25 cellular contexts compared by ENCODE assay signal in the genomic region with DNA sequence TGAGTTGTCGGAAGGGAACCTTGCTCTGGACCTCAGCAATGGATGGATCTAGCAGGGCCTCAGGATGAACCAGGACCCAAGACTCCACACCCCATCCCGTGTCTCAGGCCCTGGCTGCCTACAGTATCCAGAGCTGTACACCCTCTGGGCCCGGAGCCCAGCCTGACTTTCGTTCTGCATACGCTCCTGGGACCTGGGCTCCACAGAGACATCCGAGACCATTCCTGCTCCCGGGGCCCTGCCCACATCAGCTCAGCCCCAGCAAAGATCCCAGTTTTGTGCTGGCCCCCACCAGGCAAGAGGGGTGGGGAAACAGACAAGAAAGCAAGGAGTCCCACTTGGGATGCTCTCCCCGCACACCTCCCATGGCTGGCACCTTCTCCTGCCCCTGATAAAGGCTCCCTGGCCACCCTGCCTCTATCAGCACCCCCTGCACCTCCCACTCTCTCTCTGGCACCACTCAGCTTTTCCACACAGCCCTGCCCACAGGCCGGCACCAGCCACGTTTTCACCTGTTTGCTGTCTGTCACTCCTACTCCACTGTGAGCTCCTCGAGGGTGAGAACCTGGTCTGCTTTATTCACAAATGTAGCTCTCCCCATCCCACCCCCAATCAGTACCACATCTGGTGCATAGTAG.
A peak's percentile ranks its signal among the peaks of the same experiment; 100 is the strongest.
DNase-seq lines count a peak whose midpoint lies in the region; ATAC-seq and TF ChIP-seq lines count a peak whose summit lies in the region.
"Had no signal": no experiment of that assay in that cellular context is flagged by ENCODE, and none has a peak within 500 bp of the region (broad histone marks: within the 10 kb centered on the region; RNA-seq: fewer than 3 reads in every experiment).

No MANE protein-coding gene starts in this region.

- H3K27me3 Mint-ChIP-seq in activated CD8-positive, alpha-beta T cell treated with anti-CD3 and anti-CD28 coated beads for 36 hours = no peaks in the 10 kb centered on the region
- no peaks in the 10 kb centered on the region for H3K27me3 Mint-ChIP-seq in activated CD8-positive, alpha-beta T cell treated with anti-CD3 and anti-CD28 coated beads, Interleukin-2, amount 10 ng/mL, durations not matched to agents 7 days and 5 days (ENCODE audit: low read depth)
- H3K27me3 Mint-ChIP-seq in activated T-helper 17 cell treated with anti-CD3 and anti-CD28 coated beads, Interleukin-2, amount 50 U/mL, for 72 hours = no peaks in the 10 kb centered on the region

- H3K4me2 ChIP-seq in BLaER1 (no peak overlapping the region), neuronal stem cell (ENCODE audit: insufficient read depth, low read length, poor library complexity, severe bottlenecking) (no peak overlapping the region)
- H3K4me2 ChIP-seq: KMS-11 had no signal

- no peak overlapping the region for H3K27ac Mint-ChIP-seq in activated CD8-positive, alpha-beta T cell treated with anti-CD3 and anti-CD28 coated beads for 36 hours
- no peak overlapping the region for H3K27ac Mint-ChIP-seq in activated CD8-positive, alpha-beta T cell treated with anti-CD3 and anti-CD28 coated beads, Interleukin-2, amount 10 ng/mL, durations not matched to agents 7 days and 5 days
- peak overlapping the region; percentile 51 for H3K27ac Mint-ChIP-seq in activated T-helper 17 cell treated with anti-CD3 and anti-CD28 coated beads, Interleukin-2, amount 50 U/mL, for 72 hours
- H3K27ac Mint-ChIP-seq: CD8-positive, alpha-beta T cell had no signal

- peak overlapping the region; percentile 71 for H2AK5ac ChIP-seq in neuronal stem cell (ENCODE audit: low read depth, low read length)

- H3K4me1 ChIP-seq in BLaER1 (peaks cover 99% of the 10 kb centered on the region), neuronal stem cell (ENCODE audit: control insufficient read depth in 2 of 2, insufficient read depth in 1 of 2, low read depth in 1 of 2, low read length in 2 of 2) (peaks cover 0 to 2% of the 10 kb centered on the region in 2 donors)
- H3K4me1 ChIP-seq: HAP-1 had no signal

- CTCF ChIA-PET in activated CD8-positive, alpha-beta T cell treated with anti-CD3 and anti-CD28 coated beads for 36 hours (lab: Charles Lee) = no interaction called here
- CTCF ChIA-PET in activated CD8-positive, alpha-beta T cell treated with anti-CD3 and anti-CD28 coated beads, Interleukin-2, amount 10 ng/mL, durations not matched to agents 7 days and 5 days (lab: Charles Lee) = no interaction called here

- H3K4me3 Mint-ChIP-seq in activated CD8-positive, alpha-beta T cell treated with anti-CD3 and anti-CD28 coated beads for 36 hours = no peak overlapping the region
- no peak overlapping the region for H3K4me3 Mint-ChIP-seq in activated CD8-positive, alpha-beta T cell treated with anti-CD3 and anti-CD28 coated beads, Interleukin-2, amount 10 ng/mL, durations not matched to agents 7 days and 5 days
- H3K4me3 Mint-ChIP-seq in activated T-helper 17 cell treated with anti-CD3 and anti-CD28 coated beads, Interleukin-2, amount 50 U/mL, for 72 hours = no peak overlapping the region
- H3K4me3 Mint-ChIP-seq: CD8-positive, alpha-beta T cell had no signal

- peaks cover 44% of the 10 kb centered on the region for H4K20me1 ChIP-seq in BLaER1

- H3K9ac ChIP-seq in BLaER1 (0 out of 2 replicates have a peak overlapping the region, but pooled peaks have one; percentile 1), neuronal stem cell (ENCODE audit: low read depth, low read length, poor library complexity) (peak overlapping the region; percentile 51)
- H3K9ac ChIP-seq: KMS-11 had no signal

- no peak overlapping the region for H3K4me3 ChIP-seq in BLaER1
- H3K4me3 ChIP-seq in neuronal stem cell (ENCODE audit: low read length in 2 of 2) = no peak overlapping the region
- H3K4me3 ChIP-seq: BLaER1 treated with 17β-estradiol and CSF1 and Interleukin-3, amounts not matched to agents 10 nM and 100 nM; GM12878; HAP-1 had no signal

- no peaks in the 10 kb centered on the region for H3K9me3 Mint-ChIP-seq in activated CD8-positive, alpha-beta T cell treated with anti-CD3 and anti-CD28 coated beads for 36 hours
- H3K9me3 Mint-ChIP-seq in activated CD8-positive, alpha-beta T cell treated with anti-CD3 and anti-CD28 coated beads, Interleukin-2, amount 10 ng/mL, durations not matched to agents 7 days and 5 days (ENCODE audit: insufficient read depth) = no peaks in the 10 kb centered on the region
- H3K9me3 Mint-ChIP-seq in activated T-helper 17 cell treated with anti-CD3 and anti-CD28 coated beads, Interleukin-2, amount 50 U/mL, for 72 hours = no peaks in the 10 kb centered on the region
- H3K9me3 Mint-ChIP-seq: CD8-positive, alpha-beta T cell had no signal

- no peak overlapping the region for H4K91ac ChIP-seq in neuronal stem cell (ENCODE audit: low read depth, low read length, poor library complexity)

- H4K8ac ChIP-seq in neuronal stem cell (ENCODE audit: low read depth, low read length) = no peak overlapping the region

- no peak overlapping the region for H2BK12ac ChIP-seq in neuronal stem cell (ENCODE audit: low read length)

- no peak overlapping the region for H2BK15ac ChIP-seq in neuronal stem cell (ENCODE audit: low read length)

- H3K79me1 ChIP-seq in neuronal stem cell (ENCODE audit: low read depth, low read length) = peaks cover 8% of the 10 kb centered on the region

- ATAC-seq in activated CD8-positive, alpha-beta T cell treated with anti-CD3 and anti-CD28 coated beads for 36 hours = peak; percentile 56
- ATAC-seq in activated CD8-positive, alpha-beta T cell treated with anti-CD3 and anti-CD28 coated beads, Interleukin-2, amount 10 ng/mL, durations not matched to agents 7 days and 5 days = no peak
- peak; percentile 26 for ATAC-seq in activated T-helper 17 cell treated with anti-CD3 and anti-CD28 coated beads, Interleukin-2, amount 50 U/mL, for 72 hours (replicated peaks)
- ATAC-seq: CD8-positive, alpha-beta T cell; GM12878; SK-N-SH treated with all-trans-retinoic acid at 6 μM for 48 hours had no signal

- H3K14ac ChIP-seq in neuronal stem cell (ENCODE audit: low read length) = no peak overlapping the region

- H2AFZ ChIP-seq in neuronal stem cell (ENCODE audit: low read length) = no peak overlapping the region

- DNase-seq in activated CD8-positive, alpha-beta T cell treated with anti-CD3 and anti-CD28 coated beads for 36 hours = peak; percentile 37
- no peak for DNase-seq in activated CD8-positive, alpha-beta T cell treated with anti-CD3 and anti-CD28 coated beads, Interleukin-2, amount 10 ng/mL, durations not matched to agents 7 days and 5 days
- DNase-seq in neuronal stem cell (ENCODE audit: low spot score) (no peak), NCI-H2227 treated with DMSO at 0.1 percent for 48 hours (lab: John Stamatoyannopoulos, UW) (no peak), NCI-H748 (lab: John Stamatoyannopoulos, UW; ENCODE audit: unreplicated experiment) (no peak)
- DNase-seq: 8988T; ACHN; CD8-positive, alpha-beta T cell; DMS 273 treated with DMSO at 0.1 percent for 48 hours; DMS79; EL; GDM1; GOT3; IMR-90; MM.1S; NCI-H2081; NCI-H226; NCI-H510A had no signal

- H3K36me3 ChIP-seq in BLaER1 (no peaks in the 10 kb centered on the region), neuronal stem cell (replicated peaks in 1 of 2; ENCODE audit: control insufficient read depth in 2 of 2, insufficient read depth in 2 of 2, low read length in 2 of 2) (no peaks in the 10 kb centered on the region)
- H3K36me3 ChIP-seq: BLaER1 treated with 17β-estradiol and CSF1 and Interleukin-3, amounts not matched to agents 10 nM and 100 nM; HAP-1 had no signal

- POLR2A ChIA-PET in activated CD8-positive, alpha-beta T cell treated with anti-CD3 and anti-CD28 coated beads for 36 hours (lab: Charles Lee) = interaction anchor here (0.7 kb wide), 1 partner anchor 21 kb away, joined by 3 read pairs; no protein-coding TSS in a partner anchor
- POLR2A ChIA-PET in activated CD8-positive, alpha-beta T cell treated with anti-CD3 and anti-CD28 coated beads, Interleukin-2, amount 10 ng/mL, durations not matched to agents 7 days and 5 days (lab: Charles Lee) = interaction anchor here (1.2 kb wide), 1 partner anchor 10 kb away, joined by 4 read pairs; no protein-coding TSS in a partner anchor

- WGBS in neuronal stem cell (ENCODE audit: extremely low coverage in 2 of 2, insufficient read length in 2 of 2, insufficient replicate concordance in 1 of 2), 2 donors = no CpG with 5 or more reads among the region's 11 CpGs

- no peaks in the 10 kb centered on the region for H3K36me3 Mint-ChIP-seq in activated CD8-positive, alpha-beta T cell treated with anti-CD3 and anti-CD28 coated beads for 36 hours (ENCODE audit: low read depth)
- no peaks in the 10 kb centered on the region for H3K36me3 Mint-ChIP-seq in activated CD8-positive, alpha-beta T cell treated with anti-CD3 and anti-CD28 coated beads, Interleukin-2, amount 10 ng/mL, durations not matched to agents 7 days and 5 days (ENCODE audit: low read depth)
- no peaks in the 10 kb centered on the region for H3K36me3 Mint-ChIP-seq in activated T-helper 17 cell treated with anti-CD3 and anti-CD28 coated beads, Interleukin-2, amount 50 U/mL, for 72 hours (ENCODE audit: low read depth)
- H3K36me3 Mint-ChIP-seq: CD8-positive, alpha-beta T cell had no signal

- TF ChIP-seq CTCF in activated CD8-positive, alpha-beta T cell treated with anti-CD3 and anti-CD28 coated beads for 36 hours (IDR thresholded peaks at IDR 0.05) = no peak

- H3K27ac ChIP-seq in BLaER1 (no peak overlapping the region), neuronal stem cell (replicated peaks; ENCODE audit: low read length) (no peak overlapping the region)
- H3K27ac ChIP-seq: BLaER1 treated with 17β-estradiol and CSF1 and Interleukin-3, amounts not matched to agents 10 nM and 100 nM; KMS-11 had no signal

- H3K27me3 ChIP-seq in BLaER1 (no peaks in the 10 kb centered on the region), neuronal stem cell (ENCODE audit: control insufficient read depth in 3 of 3, insufficient read depth in 3 of 3, low read depth in 1 of 3, low read length in 3 of 3) (no peaks in the 10 kb centered on the region)

- H2BK5ac ChIP-seq in neuronal stem cell (ENCODE audit: low read length) = no peak overlapping the region

- H3K18ac ChIP-seq in neuronal stem cell (ENCODE audit: low read length) = peak overlapping the region; percentile 52

- intact Hi-C loops in activated CD8-positive, alpha-beta T cell treated with anti-CD3 and anti-CD28 coated beads for 36 hours (cut with micrococcal nuclease) = no loop called here

- peak overlapping the region; percentile 44 for H3K4ac ChIP-seq in neuronal stem cell (ENCODE audit: low read length)

- H3K23ac ChIP-seq in neuronal stem cell (ENCODE audit: low read depth, low read length, poor library complexity) = no peak overlapping the region

- H3K9me3 ChIP-seq in BLaER1 = no peaks in the 10 kb centered on the region
- no peaks in the 10 kb centered on the region for H3K9me3 ChIP-seq in neuronal stem cell (replicated peaks in 1 of 2; ENCODE audit: control insufficient read depth in 2 of 2, insufficient read depth in 1 of 2, low read depth in 1 of 2, low read length in 2 of 2)
- H3K9me3 ChIP-seq: BLaER1 treated with 17β-estradiol and CSF1 and Interleukin-3, amounts not matched to agents 10 nM and 100 nM; HAP-1 had no signal

- H2BK120ac ChIP-seq in neuronal stem cell (ENCODE audit: low read depth, low read length) = no peak overlapping the region

- H3K4me1 Mint-ChIP-seq in activated CD8-positive, alpha-beta T cell treated with anti-CD3 and anti-CD28 coated beads for 36 hours (ENCODE audit: low read depth) = peaks cover 7% of the 10 kb centered on the region
- H3K4me1 Mint-ChIP-seq in activated CD8-positive, alpha-beta T cell treated with anti-CD3 and anti-CD28 coated beads, Interleukin-2, amount 10 ng/mL, durations not matched to agents 7 days and 5 days (ENCODE audit: low read depth) = no peaks in the 10 kb centered on the region
- peaks cover 6% of the 10 kb centered on the region for H3K4me1 Mint-ChIP-seq in activated T-helper 17 cell treated with anti-CD3 and anti-CD28 coated beads, Interleukin-2, amount 50 U/mL, for 72 hours
